ENCODE assay signal across 10 cellular contexts in genomic region chr18:58221060-58221725, GRCh38.
DNase-seq lines count a peak whose midpoint lies in the region; ATAC-seq and TF ChIP-seq lines count a peak whose summit lies in the region.
"Had no signal": no experiment of that assay in that cellular context is flagged by ENCODE, and none has a peak within 500 bp of the region (broad histone marks: within the 10 kb centered on the region; RNA-seq: fewer than 3 reads in every experiment).

No MANE protein-coding gene starts in this region.

- H3K9me3 Mint-ChIP-seq in HFFc6 (no peaks in the 10 kb centered on the region), activated B cell treated with CpG ODN at 0.5 μM for 24 hours (no peaks in the 10 kb centered on the region)
- H3K9me3 Mint-ChIP-seq in activated naive CD8-positive, alpha-beta T cell treated with anti-CD3 and anti-CD28 coated beads for 36 hours = no peaks in the 10 kb centered on the region

- intact Hi-C loops in activated B cell treated with CpG ODN at 0.5 μM for 24 hours (cut with micrococcal nuclease) = no loop called here

- H3K4me1 Mint-ChIP-seq in HFFc6 (ENCODE audit: low read depth) = peaks cover 84% of the 10 kb centered on the region
- H3K4me1 Mint-ChIP-seq in activated B cell treated with CpG ODN at 0.5 μM for 24 hours = peaks cover 44% of the 10 kb centered on the region
- peaks cover 17% of the 10 kb centered on the region for H3K4me1 Mint-ChIP-seq in activated naive CD8-positive, alpha-beta T cell treated with anti-CD3 and anti-CD28 coated beads for 36 hours

- H3K27me3 ChIP-seq in hepatocyte (no peaks in the 10 kb centered on the region), suprapubic skin (no peaks in the 10 kb centered on the region)
- H3K27me3 ChIP-seq: right atrium auricular region had no signal

- TF ChIP-seq CTCF in HFFc6 (IDR thresholded peaks at IDR 0.05) (peak; percentile 28; the same call in 1 of the 2 replicates), activated B cell treated with CpG ODN at 0.5 μM for 24 hours (IDR thresholded peaks at IDR 0.05) (no peak), hepatocyte (IDR thresholded peaks at IDR 0.05; ENCODE audit: poor library complexity) (no peak), suprapubic skin (IDR thresholded peaks at IDR 0.05) (no peak)

- no peak overlapping the region for H2AFZ ChIP-seq in hepatocyte

- H3K27ac Mint-ChIP-seq in HFFc6 (peak overlapping the region; percentile 95), activated B cell treated with CpG ODN at 0.5 μM for 24 hours (no peak overlapping the region)
- H3K27ac Mint-ChIP-seq in activated naive CD8-positive, alpha-beta T cell treated with anti-CD3 and anti-CD28 coated beads for 36 hours = no peak overlapping the region
- H3K27ac Mint-ChIP-seq: T-helper 17 cell had no signal

- CTCF ChIA-PET in activated B cell treated with CpG ODN at 0.5 μM for 24 hours (lab: Charles Lee) = interaction anchor here (1.3 kb wide), 1 partner anchor 40 kb away, joined by 3 read pairs; no protein-coding TSS in a partner anchor

- TF ChIP-seq EP300 in suprapubic skin (IDR thresholded peaks at IDR 0.05) = no peak

- ATAC-seq in activated B cell treated with CpG ODN at 0.5 μM for 24 hours (ENCODE audit: low read depth) = no peak
- ATAC-seq: T-helper 17 cell had no signal

- H3K4me1 ChIP-seq in hepatocyte (ENCODE audit: insufficient read depth) = peaks cover 33% of the 10 kb centered on the region
- H3K4me1 ChIP-seq in suprapubic skin = peaks cover 36% of the 10 kb centered on the region

- H3K9me3 ChIP-seq in hepatocyte (ENCODE audit: low read depth) (no peaks in the 10 kb centered on the region), suprapubic skin (no peaks in the 10 kb centered on the region)
- H3K9me3 ChIP-seq: right atrium auricular region had no signal

- 55% methylated on average over 12 of the region's 12 CpGs for WGBS in hepatocyte (ENCODE audit: low lambda C conversion rate, missing lambda C conversion rate)
- 74% methylated on average over 12 of the region's 12 CpGs for WGBS in suprapubic skin

- H3K36me3 ChIP-seq in hepatocyte (replicated peaks; ENCODE audit: insufficient read depth, low read depth) (no peaks in the 10 kb centered on the region), suprapubic skin (no peaks in the 10 kb centered on the region)
- H3K36me3 ChIP-seq: right atrium auricular region had no signal

- H3K36me3 Mint-ChIP-seq in HFFc6 (ENCODE audit: low read depth) = no peaks in the 10 kb centered on the region
- H3K36me3 Mint-ChIP-seq in activated B cell treated with CpG ODN at 0.5 μM for 24 hours (ENCODE audit: low read depth) = no peaks in the 10 kb centered on the region
- no peaks in the 10 kb centered on the region for H3K36me3 Mint-ChIP-seq in activated naive CD8-positive, alpha-beta T cell treated with anti-CD3 and anti-CD28 coated beads for 36 hours

- H3K4me2 ChIP-seq in hepatocyte = peak overlapping the region; percentile 68

- H3K27me3 Mint-ChIP-seq in HFFc6 (ENCODE audit: insufficient read depth) (no peaks in the 10 kb centered on the region), activated B cell treated with CpG ODN at 0.5 μM for 24 hours (no peaks in the 10 kb centered on the region)
- peaks cover 5% of the 10 kb centered on the region for H3K27me3 Mint-ChIP-seq in activated naive CD8-positive, alpha-beta T cell treated with anti-CD3 and anti-CD28 coated beads for 36 hours

- H3K79me2 ChIP-seq in hepatocyte = peaks cover 94% of the 10 kb centered on the region

- peaks cover 8% of the 10 kb centered on the region for H4K20me1 ChIP-seq in hepatocyte (ENCODE audit: insufficient read depth, poor library complexity, severe bottlenecking)

- H3K27ac ChIP-seq in hepatocyte = peak overlapping the region; percentile 95
- peak overlapping the region; percentile 83 for H3K27ac ChIP-seq in suprapubic skin
- H3K27ac ChIP-seq: right atrium auricular region had no signal

- H3K4me3 Mint-ChIP-seq in HFFc6 (peak overlapping the region; percentile 85), activated B cell treated with CpG ODN at 0.5 μM for 24 hours (peak overlapping the region; percentile 33)
- H3K4me3 Mint-ChIP-seq in activated naive CD8-positive, alpha-beta T cell treated with anti-CD3 and anti-CD28 coated beads for 36 hours = no peak overlapping the region
- H3K4me3 Mint-ChIP-seq: T-helper 17 cell had no signal

- DNase-seq in HFFc6 (peak; percentile 70), activated B cell treated with CpG ODN at 0.5 μM for 24 hours (no peak), hepatocyte (ENCODE audit: low spot score) (peak; percentile 90), suprapubic skin (ENCODE audit: low spot score in 2 of 2) (no peak), NCI-H2107 treated with DMSO at 0.1 percent for 48 hours (lab: John Stamatoyannopoulos, UW; ENCODE audit: unreplicated experiment) (no peak), NCI-H146 (lab: John Stamatoyannopoulos, UW) (no peak), NCI-H446 treated with DMSO at 0.1 percent for 48 hours (lab: John Stamatoyannopoulos, UW) (no peak)
- no peak for DNase-seq in activated naive CD8-positive, alpha-beta T cell treated with anti-CD3 and anti-CD28 coated beads for 36 hours
- DNase-seq: T-helper 17 cell had no signal

- H3K9me2 ChIP-seq in hepatocyte (replicated peaks; ENCODE audit: insufficient read depth) = no peaks in the 10 kb centered on the region

- H3K4me3 ChIP-seq in hepatocyte = peak overlapping the region; percentile 35
- peak overlapping the region; percentile 35 for H3K4me3 ChIP-seq in suprapubic skin
- H3K4me3 ChIP-seq: right atrium auricular region had no signal

- TF ChIP-seq POLR2A in suprapubic skin (IDR thresholded peaks at IDR 0.05) = peak in 1 of 2 donors; percentile 26

- POLR2A ChIA-PET in activated B cell treated with CpG ODN at 0.5 μM for 24 hours (lab: Charles Lee) = interaction anchor here (0.5 kb wide), 1 partner anchor 10 kb away, joined by 8 read pairs; no protein-coding TSS in a partner anchor

Comparison
In these comparisons a context has a peak if more than half of its experiments do, and no peak if none do; other contexts are left out.
1. DNase-seq: peak in HFFc6 (single experiment) and hepatocyte (single experiment); none in activated B cell treated with CpG ODN at 0.5 μM for 24 hours (single experiment), suprapubic skin (0 of 2), NCI-H2107 treated with DMSO at 0.1 percent for 48 hours (single experiment), NCI-H146 (single experiment), NCI-H446 treated with DMSO at 0.1 percent for 48 hours (single experiment) and activated naive CD8-positive, alpha-beta T cell treated with anti-CD3 and anti-CD28 coated beads for 36 hours (single experiment).